Comparison of ENCODE assay signal across 17 cellular contexts in the genomic region with DNA sequence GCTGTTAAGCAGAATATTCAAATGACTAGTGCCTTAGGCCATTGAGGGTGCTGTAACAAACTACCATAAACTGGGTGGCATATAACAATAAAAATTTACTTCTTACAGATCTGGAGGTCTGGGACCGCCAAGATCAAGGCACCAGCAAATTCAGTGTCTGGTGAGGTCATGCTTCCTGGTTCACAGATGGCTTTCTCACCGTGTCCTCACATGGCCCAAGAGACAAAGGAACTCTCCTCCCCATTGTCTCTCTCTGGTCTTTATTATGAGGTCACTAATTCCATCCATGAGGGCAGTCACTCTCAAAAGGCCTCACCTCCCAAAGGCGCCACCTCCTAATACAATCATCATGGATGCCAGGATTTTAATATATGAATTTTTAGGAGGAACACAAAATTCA.
"Had no signal": no experiment of that assay in that cellular context is flagged by ENCODE, and none has a peak within 500 bp of the region (broad histone marks: within the 10 kb centered on the region; RNA-seq: fewer than 3 reads in every experiment).

No MANE protein-coding gene starts in this region.

- H3K27ac ChIP-seq: dorsolateral prefrontal cortex, gastrocnemius medialis, prostate gland, right atrium auricular region, skin epidermis, tibial nerve, uterus had no signal

- ATAC-seq: activated CD8-positive, alpha-beta memory T cell treated with anti-CD3 and anti-CD28 coated beads, Interleukin-2, amount 10 ng/mL, durations not matched to agents 7 days and 5 days; gastrocnemius medialis had no signal

- H3K9me3 Mint-ChIP-seq: activated B cell treated with CpG ODN at 0.5 μM for 24 hours; activated CD4-positive, alpha-beta memory T cell treated with anti-CD3 and anti-CD28 coated beads, Interleukin-2, amount 10 ng/mL, durations not matched to agents 7 days and 5 days; endodermal cell; stimulated activated naive CD8-positive, alpha-beta T cell treated with anti-CD3 and anti-CD28 coated beads, Interleukin-15, Interleukin-2, amounts not matched to agents 100 ng/mL and 50 ng/mL, for 24 hours had no signal

- H3K36me3 ChIP-seq: gastrocnemius medialis, prostate gland, right atrium auricular region, tibial nerve, uterus had no signal

- H3K9me3 ChIP-seq: gastrocnemius medialis, prostate gland, right atrium auricular region, tibial nerve, uterus had no signal

- DNase-seq: activated B cell treated with CpG ODN at 0.5 μM for 24 hours; dorsolateral prefrontal cortex; endodermal cell; gastrocnemius medialis; head of caudate nucleus; midbrain; stimulated activated CD4-positive, alpha-beta T cell treated with anti-CD3 and anti-CD28 coated beads, Interleukin-2, amount 100 ng/mL, for 48 hours; uterus had no signal

- H3K27me3 ChIP-seq: dorsolateral prefrontal cortex, gastrocnemius medialis, right atrium auricular region, tibial nerve, uterus had no signal

- H3K4me1 Mint-ChIP-seq: activated B cell treated with CpG ODN at 0.5 μM for 24 hours had no signal

- H3K27ac Mint-ChIP-seq: activated B cell treated with CpG ODN at 0.5 μM for 24 hours; activated CD4-positive, alpha-beta memory T cell treated with anti-CD3 and anti-CD28 coated beads, Interleukin-2, amount 10 ng/mL, durations not matched to agents 7 days and 5 days; activated CD8-positive, alpha-beta memory T cell treated with anti-CD3 and anti-CD28 coated beads, Interleukin-2, amount 10 ng/mL, durations not matched to agents 7 days and 5 days; activated naive CD8-positive, alpha-beta T cell; endodermal cell; nephron progenitor cell; stimulated activated naive CD8-positive, alpha-beta T cell treated with anti-CD3 and anti-CD28 coated beads, Interleukin-15, Interleukin-2, amounts not matched to agents 100 ng/mL and 50 ng/mL, for 24 hours had no signal

- H3K4me3 ChIP-seq: dorsolateral prefrontal cortex, gastrocnemius medialis, prostate gland, right atrium auricular region, skin epidermis, tibial nerve, uterus had no signal

- H3K36me3 Mint-ChIP-seq: activated CD8-positive, alpha-beta memory T cell treated with anti-CD3 and anti-CD28 coated beads, Interleukin-2, amount 10 ng/mL, durations not matched to agents 7 days and 5 days; activated naive CD8-positive, alpha-beta T cell had no signal

- H3K27me3 Mint-ChIP-seq: activated B cell treated with CpG ODN at 0.5 μM for 24 hours; activated naive CD8-positive, alpha-beta T cell had no signal

- H3K4me3 Mint-ChIP-seq: activated B cell treated with CpG ODN at 0.5 μM for 24 hours; activated CD4-positive, alpha-beta memory T cell treated with anti-CD3 and anti-CD28 coated beads, Interleukin-2, amount 10 ng/mL, durations not matched to agents 7 days and 5 days; activated CD8-positive, alpha-beta memory T cell treated with anti-CD3 and anti-CD28 coated beads, Interleukin-2, amount 10 ng/mL, durations not matched to agents 7 days and 5 days; activated naive CD8-positive, alpha-beta T cell; endodermal cell; nephron progenitor cell; stimulated activated naive CD8-positive, alpha-beta T cell treated with anti-CD3 and anti-CD28 coated beads, Interleukin-15, Interleukin-2, amounts not matched to agents 100 ng/mL and 50 ng/mL, for 24 hours had no signal

- H3K4me1 ChIP-seq: gastrocnemius medialis, prostate gland, uterus had no signal
